In the genomic region with DNA sequence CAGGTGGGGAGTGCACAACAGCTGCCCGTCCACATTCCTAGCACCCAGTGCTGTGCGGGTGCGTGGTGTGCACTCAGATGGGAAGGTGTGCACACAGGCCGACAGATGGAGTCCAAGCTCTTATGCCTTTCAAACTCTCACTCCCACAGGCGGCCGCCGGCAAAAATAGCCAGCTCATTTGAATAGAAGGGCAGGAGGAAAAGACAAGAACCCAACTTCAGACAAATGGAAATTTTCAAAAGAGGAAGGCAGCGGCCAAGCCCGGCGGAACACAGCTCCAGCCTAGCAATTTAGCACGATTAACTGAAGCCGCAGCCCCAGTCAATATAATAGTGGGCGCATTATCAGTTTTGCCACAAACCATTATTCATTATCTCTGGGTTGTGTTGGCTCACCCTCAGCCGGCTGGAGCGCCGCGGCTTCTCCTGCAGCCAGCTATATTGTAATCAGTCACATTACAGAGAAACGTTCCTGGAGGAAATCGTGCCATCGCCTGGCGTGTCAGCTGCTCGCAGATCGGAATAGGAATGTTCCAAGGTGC, we compare ENCODE assay signal across 10 cellular contexts.
A peak's percentile ranks its signal among the peaks of the same experiment; 100 is the strongest.
DNase-seq lines count a peak whose midpoint lies in the region; ATAC-seq, FAIRE-seq and TF ChIP-seq lines count a peak whose summit lies in the region.
"Had no signal": no experiment of that assay in that cellular context is flagged by ENCODE, and none has a peak within 500 bp of the region (broad histone marks: within the 10 kb centered on the region; RNA-seq: fewer than 3 reads in every experiment).

No MANE protein-coding gene starts in this region.

- BruUV-seq in Panc1 (replicated peaks; lab: Mats Ljungman, UMichigan) = no TSS peak

- intact Hi-C loops in natural killer cell (cut with micrococcal nuclease) (no loop called here), Panc1 (cut with micrococcal nuclease; ENCODE audit: unreplicated experiment) (no loop called here)

- CTCF ChIA-PET in Panc1 (lab: Charles Lee) = interaction anchor here (0.6 kb wide), 1 partner anchor 43 kb away, joined by 3 read pairs; no protein-coding TSS in a partner anchor

- H3K4me1 Mint-ChIP-seq in natural killer cell treated with Interleukin-12 subunit alpha and Interleukin-12 subunit beta and Interleukin-15 and Interleukin-18, amount 100 ng/mL, for 72 hours (ENCODE audit: low read depth in 2 of 2) = no peaks in the 10 kb centered on the region
- peaks cover 0 to 16% of the 10 kb centered on the region in 2 donors for H3K4me1 Mint-ChIP-seq in natural killer cell

- no peak overlapping the region for H3K27ac Mint-ChIP-seq in natural killer cell treated with Interleukin-12 subunit alpha and Interleukin-12 subunit beta and Interleukin-15 and Interleukin-18, amount 100 ng/mL, for 72 hours
- no peak overlapping the region for H3K27ac Mint-ChIP-seq in natural killer cell

- H3K27me3 ChIP-seq in Panc1 (ENCODE audit: control insufficient read depth, insufficient read depth, low read length) = no peaks in the 10 kb centered on the region
- H3K27me3 ChIP-seq: SJSA1 had no signal

- H3K27me3 Mint-ChIP-seq in natural killer cell treated with Interleukin-12 subunit alpha and Interleukin-12 subunit beta and Interleukin-15 and Interleukin-18, amount 100 ng/mL, for 72 hours = peaks cover 13 to 23% of the 10 kb centered on the region in 2 donors
- H3K27me3 Mint-ChIP-seq in natural killer cell (ENCODE audit: low read depth in 2 of 2) = peaks cover 7 to 14% of the 10 kb centered on the region in 2 donors

- no peak for TF ChIP-seq CTCF in natural killer cell (IDR thresholded peaks at IDR 0.05)
- TF ChIP-seq CTCF in Panc1 (IDR thresholded peaks at IDR 0.05) = no peak

- POLR2A ChIA-PET in Panc1 (lab: Charles Lee) = interaction anchor here (0.6 kb wide), 1 partner anchor 25 kb away, joined by 9 read pairs; no protein-coding TSS in a partner anchor

- no peaks in the 10 kb centered on the region for H3K36me3 Mint-ChIP-seq in natural killer cell treated with Interleukin-12 subunit alpha and Interleukin-12 subunit beta and Interleukin-15 and Interleukin-18, amount 100 ng/mL, for 72 hours
- no peaks in the 10 kb centered on the region for H3K36me3 Mint-ChIP-seq in natural killer cell

- no peak overlapping the region for H3K4me3 Mint-ChIP-seq in natural killer cell treated with Interleukin-12 subunit alpha and Interleukin-12 subunit beta and Interleukin-15 and Interleukin-18, amount 100 ng/mL, for 72 hours
- no peak overlapping the region for H3K4me3 Mint-ChIP-seq in natural killer cell

- peak; percentile 91 for FAIRE-seq in urothelium cell line (lab: Jason Lieb, UNC)

- in situ Hi-C loops in Panc1 (cut with HindIII; ENCODE audit: low pct_unique_long_range_greater_than_20kb, low sequenced_read_pairs) = no loop called here

- H3K36me3 ChIP-seq in Panc1 (ENCODE audit: control insufficient read depth, insufficient read depth, low read length) = no peaks in the 10 kb centered on the region
- H3K36me3 ChIP-seq: adrenal gland, SJSA1 had no signal

- H3K9me3 ChIP-seq in Panc1 (ENCODE audit: control insufficient read depth, insufficient read depth, low read depth, low read length) = no peaks in the 10 kb centered on the region
- H3K9me3 ChIP-seq: adrenal gland had no signal

- H3K4me1 ChIP-seq in Panc1 (ENCODE audit: control insufficient read depth, insufficient read depth, low read length) = no peaks in the 10 kb centered on the region
- H3K4me1 ChIP-seq: adrenal gland had no signal

- peak in 1 of 2 donors; percentile 29 for ATAC-seq in natural killer cell treated with Interleukin-12 subunit alpha and Interleukin-12 subunit beta and Interleukin-15 and Interleukin-18, amount 100 ng/mL, for 72 hours
- no peak for ATAC-seq in natural killer cell
- peak; percentile 32 for ATAC-seq in Panc1
- no peak for ATAC-seq in GM18519 (IDR thresholded peaks at IDR 0.05; ENCODE audit: low FRiP score, unreplicated experiment)

- DNase-seq in natural killer cell treated with Interleukin-12 subunit alpha and Interleukin-12 subunit beta and Interleukin-15 and Interleukin-18, amount 100 ng/mL, for 72 hours (ENCODE audit: low spot score) = peak; percentile 5
- DNase-seq in natural killer cell = no peak
- no peak for DNase-seq in Panc1 (ENCODE audit: low read depth, low spot score)
- DNase-seq in germinal center (ENCODE audit: low spot score) = peak; percentile 56
- no peak for DNase-seq in urothelium cell line (ENCODE audit: low spot score)
- no peak for DNase-seq in activated CD4-positive, alpha-beta T cell treated with anti-CD3 and anti-CD28 coated beads, Interleukin-2, amount 50 U/mL, for 4 hours
- DNase-seq in stimulated activated naive CD4-positive, alpha-beta T cell treated with Interleukin-2 at 50 U/mL for 16 hours (lab: John Stamatoyannopoulos, UW) = no peak

- H3K4me3 ChIP-seq in Panc1 (ENCODE audit: low read depth in 2 of 2, low read length in 2 of 2) = no peak overlapping the region
- H3K4me3 ChIP-seq: adrenal gland, SJSA1 had no signal

- peaks cover 2% of the 10 kb centered on the region for H3K9me3 Mint-ChIP-seq in natural killer cell treated with Interleukin-12 subunit alpha and Interleukin-12 subunit beta and Interleukin-15 and Interleukin-18, amount 100 ng/mL, for 72 hours
- no peaks in the 10 kb centered on the region for H3K9me3 Mint-ChIP-seq in natural killer cell

- H3K27ac ChIP-seq in Panc1 (ENCODE audit: low read length) = no peak overlapping the region
- H3K27ac ChIP-seq: adrenal gland, SJSA1 had no signal

Comparison
In these comparisons a context has a peak if more than half of its experiments do, and no peak if none do; other contexts are left out.
1. DNase-seq: peak in natural killer cell treated with Interleukin-12 subunit alpha and Interleukin-12 subunit beta and Interleukin-15 and Interleukin-18, amount 100 ng/mL, for 72 hours (single experiment) and germinal center (single experiment); none in natural killer cell (single experiment), Panc1 (single experiment), urothelium cell line (single experiment), activated CD4-positive, alpha-beta T cell treated with anti-CD3 and anti-CD28 coated beads, Interleukin-2, amount 50 U/mL, for 4 hours (0 of 2) and stimulated activated naive CD4-positive, alpha-beta T cell treated with Interleukin-2 at 50 U/mL for 16 hours (single experiment).